Comparison of ENCODE assay signal across 21 cellular contexts in genomic region chr7:84122582-84123360, GRCh38.
DNase-seq lines count a peak whose midpoint lies in the region; ATAC-seq, FAIRE-seq and TF ChIP-seq lines count a peak whose summit lies in the region.
"Had no signal": no experiment of that assay in that cellular context is flagged by ENCODE, and none has a peak within 500 bp of the region (broad histone marks: within the 10 kb centered on the region; RNA-seq: fewer than 3 reads in every experiment).

No MANE protein-coding gene starts in this region.

- H3K23me2 ChIP-seq in H9 (ENCODE audit: insufficient read length, low read depth, low read length, poor library complexity, severe bottlenecking) (no peaks in the 10 kb centered on the region), H1 (ENCODE audit: low read depth, low read length) (no peaks in the 10 kb centered on the region)

- H3K23ac ChIP-seq in H9 (ENCODE audit: insufficient read length, low read depth, low read length) (no peak overlapping the region), H1 (ENCODE audit: insufficient read length) (no peak overlapping the region)

- peak overlapping the region; percentile 4 to 76 (median 13); a peak in 3 of 7 replicates for H3K27ac Mint-ChIP-seq in H9
- peak overlapping the region; percentile 62 for H3K27ac Mint-ChIP-seq in neural progenitor cell
- H3K27ac Mint-ChIP-seq: CD4-positive, alpha-beta T cell; T-helper 1 cell treated with Interleukin-12 subunit alpha and Interleukin-12 subunit beta and Interleukin-4 antibody, amounts not matched to agents 30 μg/mL and 1 μg/mL, for 36 hours had no signal

- no peak overlapping the region for H2AK5ac ChIP-seq in H9 (ENCODE audit: insufficient read length, low read length)
- H2AK5ac ChIP-seq in H1 (ENCODE audit: low read depth, low read length) = no peak overlapping the region

- H4K5ac ChIP-seq in H9 (ENCODE audit: insufficient read length, low read depth, low read length) (no peak overlapping the region), H1 (ENCODE audit: insufficient read length, low read depth, low read length) (peak overlapping the region; percentile 60)

- no peak overlapping the region for H2BK15ac ChIP-seq in H9 (ENCODE audit: low read depth, low read length)
- H2BK15ac ChIP-seq in H1 (ENCODE audit: low read length) = no peak overlapping the region

- no peak overlapping the region for H2BK20ac ChIP-seq in H9 (ENCODE audit: low read depth, low read length, poor library complexity, severe bottlenecking)
- no peak overlapping the region for H2BK20ac ChIP-seq in H1 (ENCODE audit: low read length)

- H3K9me3 Mint-ChIP-seq in H9 (peaks cover 2 to 3% of the 10 kb centered on the region in 2 experiments; a peak in 1 of 5 replicates), neural progenitor cell (peaks cover 5% of the 10 kb centered on the region)
- H3K9me3 Mint-ChIP-seq: CD4-positive, alpha-beta T cell; T-helper 1 cell treated with Interleukin-12 subunit alpha and Interleukin-12 subunit beta and Interleukin-4 antibody, amounts not matched to agents 30 μg/mL and 1 μg/mL, for 36 hours had no signal

- WGBS in H9 (ENCODE audit: extremely low coverage, insufficient read length, low lambda C conversion rate) = no CpG with 5 or more reads among the region's 4 CpGs
- WGBS in SK-N-SH (ENCODE audit: low lambda C conversion rate) = 77% methylated on average over 4 of the region's 4 CpGs
- 92% methylated on average over 4 of the region's 4 CpGs; no CpG with 5 or more reads in 1 of the 2 experiments for WGBS in H1 (ENCODE audit: extremely low coverage in 1 of 2, insufficient coverage in 1 of 2, insufficient read length in 1 of 2, insufficient replicate concordance in 2 of 2, low coverage in 1 of 2, low lambda C conversion rate in 2 of 2, missing lambda C conversion rate in 1 of 2), 2 experiments

- H3K27me3 ChIP-seq in H9 (ENCODE audit: insufficient read depth, low read length) (no peaks in the 10 kb centered on the region), SK-N-SH (ENCODE audit: insufficient read depth) (no peaks in the 10 kb centered on the region), H1 (replicated peaks in 1 of 4; ENCODE audit: control insufficient read depth in 3 of 4, extremely low read depth in 1 of 4, insufficient read depth in 3 of 4, low read length in 3 of 4) (no peaks in the 10 kb centered on the region), neural progenitor cell (no peaks in the 10 kb centered on the region), osteoblast (ENCODE audit: insufficient read depth, low read length) (no peaks in the 10 kb centered on the region)
- H3K27me3 ChIP-seq: SJCRH30 had no signal

- POLR2A ChIA-PET in SK-N-SH (lab: Yijun Ruan, JAX) (no interaction called here), H1 (lab: Charles Lee; ENCODE audit: partially characterized antibody) (interaction anchor here (0.6 to 0.8 kb wide), 2 partner anchors 73 to 253 kb away, joined by 3 read pairs; no protein-coding TSS in a partner anchor)

- H3K14ac ChIP-seq in H9 (ENCODE audit: insufficient read depth, low read length) (no peak overlapping the region), H1 (ENCODE audit: insufficient read length) (no peak overlapping the region)

- TF ChIP-seq CTCF in H9 (conservative IDR thresholded peaks at IDR 0.05) = no peak
- no peak for TF ChIP-seq CTCF in SK-N-SH (IDR thresholded peaks at IDR 0.05)
- no peak for TF ChIP-seq CTCF in H1 (IDR thresholded peaks at IDR 0.05; ENCODE audit: control extremely low read depth in 1 of 3, insufficient read depth in 1 of 3, low read depth in 1 of 3, low read length in 3 of 3)
- no peak for TF ChIP-seq CTCF in neural progenitor cell (IDR thresholded peaks at IDR 0.05)
- TF ChIP-seq CTCF in osteoblast (IDR thresholded peaks at IDR 0.05; ENCODE audit: extremely low read depth, low read depth, low read length) = no peak

- H3K9me3 ChIP-seq in H9 (ENCODE audit: control insufficient read depth, low read depth, low read length) (no peaks in the 10 kb centered on the region), SK-N-SH (no peaks in the 10 kb centered on the region; the same call in 1 of the 2 replicates), H1 (ENCODE audit: insufficient read depth in 2 of 2, low read depth in 1 of 2, low read length in 1 of 2) (no peaks in the 10 kb centered on the region), neural progenitor cell (ENCODE audit: low read depth) (no peaks in the 10 kb centered on the region), osteoblast (ENCODE audit: low read depth, low read length) (no peaks in the 10 kb centered on the region)
- H3K9me3 ChIP-seq: SJCRH30 had no signal

- H4K91ac ChIP-seq in H9 (ENCODE audit: insufficient read length, low read depth, low read length) = no peak overlapping the region
- H4K91ac ChIP-seq in H1 (replicated peaks; ENCODE audit: insufficient read length, low read length) = no peak overlapping the region

- H2BK120ac ChIP-seq in H9 (ENCODE audit: low read depth, low read length, poor library complexity, severe bottlenecking) (no peak overlapping the region), H1 (replicated peaks; ENCODE audit: low read depth, low read length) (no peak overlapping the region)

- no peak overlapping the region for H3K27ac ChIP-seq in H9 (ENCODE audit: insufficient read length, low read depth, low read length)
- peak overlapping the region in 1 of 2 experiments; percentile 62; a peak in 1 of 4 replicates for H3K27ac ChIP-seq in SK-N-SH (ENCODE audit: low read depth in 2 of 2, low read length in 1 of 2)
- H3K27ac ChIP-seq in H1 (ENCODE audit: low read depth, low read length) = no peak overlapping the region
- peak overlapping the region; percentile 48 for H3K27ac ChIP-seq in neural progenitor cell
- H3K27ac ChIP-seq in osteoblast (ENCODE audit: low read depth, low read length) = no peak overlapping the region

- H3F3A ChIP-seq in SK-N-SH (replicated peaks; ENCODE audit: insufficient read depth) = peaks cover 7% of the 10 kb centered on the region
- peaks cover 31% of the 10 kb centered on the region for H3F3A ChIP-seq in neural progenitor cell (ENCODE audit: low read depth)

- H3K4me1 ChIP-seq in H9 (ENCODE audit: insufficient read depth, low read length) (no peaks in the 10 kb centered on the region), SK-N-SH (ENCODE audit: control insufficient read depth in 1 of 2, insufficient read depth in 2 of 2, low read depth in 1 of 2, low read length in 1 of 2) (peaks cover 0 to 14% of the 10 kb centered on the region in 2 experiments; a peak in 2 of 4 replicates), H1 (replicated peaks in 1 of 4; ENCODE audit: control insufficient read depth in 3 of 4, insufficient read depth in 4 of 4, low read length in 3 of 4) (peaks cover 0 to 14% (median 4%) of the 10 kb centered on the region in 4 experiments; a peak in 3 of 7 replicates), neural progenitor cell (peaks cover 40% of the 10 kb centered on the region), osteoblast (ENCODE audit: insufficient read depth, low read length) (peaks cover 3% of the 10 kb centered on the region)

- H4K8ac ChIP-seq in H9 (replicated peaks; ENCODE audit: insufficient read length, low read depth, low read length) = no peak overlapping the region
- H4K8ac ChIP-seq in H1 (ENCODE audit: extremely low read depth, insufficient read depth, low read length) = no peak overlapping the region

- H3K36me3 ChIP-seq in SK-N-SH (replicated peaks in 1 of 2; ENCODE audit: control insufficient read depth in 1 of 2, insufficient read depth in 2 of 2, low read length in 1 of 2) (peaks cover 0 to 6% of the 10 kb centered on the region in 2 experiments), H1 (ENCODE audit: control insufficient read depth in 2 of 4, insufficient read depth in 4 of 4, low read length in 3 of 4) (no peaks in the 10 kb centered on the region; a peak in 1 of 8 replicates), neural progenitor cell (peaks cover 10% of the 10 kb centered on the region), osteoblast (ENCODE audit: insufficient read depth, low read length) (no peaks in the 10 kb centered on the region)
- H3K36me3 ChIP-seq: SJCRH30 had no signal

- ATAC-seq in HG02571 (IDR thresholded peaks at IDR 0.05; ENCODE audit: unreplicated experiment) (no peak), GM21528 (IDR thresholded peaks at IDR 0.05; ENCODE audit: low FRiP score, unreplicated experiment) (no peak)

- H3K9me2 ChIP-seq in SK-N-SH = no peaks in the 10 kb centered on the region

- H3K18ac ChIP-seq in H9 (ENCODE audit: insufficient read length, low read depth, low read length) = no peak overlapping the region
- no peak overlapping the region for H3K18ac ChIP-seq in H1 (ENCODE audit: extremely low read depth, low read length)

- H3K79me1 ChIP-seq in H9 (ENCODE audit: insufficient read depth, low read depth, low read length, poor library complexity, severe bottlenecking) = no peaks in the 10 kb centered on the region
- H3K79me1 ChIP-seq in H1 (ENCODE audit: low read depth, low read length) = no peaks in the 10 kb centered on the region

- H3K36me3 Mint-ChIP-seq in H9 (ENCODE audit: insufficient read depth in 1 of 3, low read depth in 3 of 3) (peaks cover 4 to 12% (median 5%) of the 10 kb centered on the region in 3 experiments; a peak in 6 of 7 replicates), neural progenitor cell (peaks cover 9% of the 10 kb centered on the region)

- no peak for TF ChIP-seq RAD21 in SK-N-SH (IDR thresholded peaks at IDR 0.05; ENCODE audit: low read length)
- no peak for TF ChIP-seq RAD21 in H1 (IDR thresholded peaks at IDR 0.05 in 1 of 2, conservative IDR thresholded peaks at IDR 0.05 in 1 of 2; ENCODE audit: low read depth in 2 of 2, low read length in 2 of 2)

- H3K79me2 ChIP-seq in H9 (ENCODE audit: insufficient read depth, low read length) = no peaks in the 10 kb centered on the region
- H3K79me2 ChIP-seq in SK-N-SH (ENCODE audit: insufficient read depth) = no peaks in the 10 kb centered on the region
- no peaks in the 10 kb centered on the region for H3K79me2 ChIP-seq in H1 (ENCODE audit: control insufficient read depth in 1 of 2, insufficient read depth in 2 of 2, low read length in 2 of 2)
- peaks cover 40% of the 10 kb centered on the region for H3K79me2 ChIP-seq in neural progenitor cell (ENCODE audit: low read depth)
- H3K79me2 ChIP-seq in osteoblast (ENCODE audit: insufficient read depth, low read length) = no peaks in the 10 kb centered on the region

- no peak for TF ChIP-seq EP300 in SK-N-SH (IDR thresholded peaks at IDR 0.05; ENCODE audit: borderline replicate concordance in 1 of 2, low read depth in 1 of 2, low read length in 1 of 2)
- no peak for TF ChIP-seq EP300 in H1 (IDR thresholded peaks at IDR 0.05; ENCODE audit: borderline replicate concordance in 1 of 2, low read depth in 2 of 2, low read length in 2 of 2)

- H3K4me3 Mint-ChIP-seq in H9 = no peak overlapping the region
- H3K4me3 Mint-ChIP-seq in neural progenitor cell = no peak overlapping the region
- H3K4me3 Mint-ChIP-seq: CD4-positive, alpha-beta T cell; T-helper 1 cell treated with Interleukin-12 subunit alpha and Interleukin-12 subunit beta and Interleukin-4 antibody, amounts not matched to agents 30 μg/mL and 1 μg/mL, for 36 hours had no signal

- H3K4me3 ChIP-seq in SK-N-SH (ENCODE audit: low read depth in 2 of 2, low read length in 1 of 2) (no peak overlapping the region), H1 (ENCODE audit: extremely low read depth in 1 of 4, insufficient read depth in 2 of 4, low read depth in 3 of 4, low read length in 4 of 4) (no peak overlapping the region), neural progenitor cell (no peak overlapping the region), osteoblast (ENCODE audit: insufficient read depth, low read length) (no peak overlapping the region)

- H3K4me2 ChIP-seq in H9 (ENCODE audit: insufficient read depth, insufficient read length, low read length) = no peak overlapping the region
- H3K4me2 ChIP-seq in SK-N-SH = no peak overlapping the region
- H3K4me2 ChIP-seq in H1 (ENCODE audit: insufficient read depth in 1 of 2, low read depth in 2 of 2, low read length in 2 of 2) = 0 out of 4 replicates have a peak overlapping the region, but pooled peaks of 1 of the 2 experiments have one; percentile 26
- H3K4me2 ChIP-seq in neural progenitor cell = peak overlapping the region; percentile 36
- no peak overlapping the region for H3K4me2 ChIP-seq in osteoblast (ENCODE audit: insufficient read depth, low read length)

- DNase-seq in H9 (no peak), SK-N-SH (no peak), H1 (ENCODE audit: low read depth in 1 of 2, low spot score in 2 of 2) (no peak), neural progenitor cell (ENCODE audit: low spot score) (no peak), osteoblast (ENCODE audit: insufficient read length, low spot score, missing footprints) (no peak), SHP77 (lab: John Stamatoyannopoulos, UW) (no peak)
- DNase-seq: CD4-positive, alpha-beta T cell; COR-L47; DMS79 treated with DMSO at 0.1 percent for 48 hours; H7; Kasumi-1; NCI-H1694; NCI-H2081; NCI-H2171 treated with DMSO at 0.1 percent for 48 hours; NCI-H446 treated with DMSO at 0.1 percent for 48 hours; NCI-H774; NK-92 treated with Interleukin-12 subunit alpha and Interleukin-12 subunit beta, amount 100 ng/mL, for 24 hours; SJCRH30 had no signal

- no peak overlapping the region for H3K9ac ChIP-seq in H9 (ENCODE audit: extremely low read depth, insufficient read length, low read length)
- no peak overlapping the region for H3K9ac ChIP-seq in SK-N-SH
- H3K9ac ChIP-seq in H1 (replicated peaks in 1 of 4; ENCODE audit: extremely low read depth in 1 of 4, low read depth in 3 of 4, low read length in 3 of 4) = no peak overlapping the region
- H3K9ac ChIP-seq in neural progenitor cell = no peak overlapping the region

- H3K27me3 Mint-ChIP-seq in H9 (ENCODE audit: low read depth) (no peaks in the 10 kb centered on the region), neural progenitor cell (ENCODE audit: insufficient read depth, low read depth) (no peaks in the 10 kb centered on the region)
- H3K27me3 Mint-ChIP-seq: CD4-positive, alpha-beta T cell had no signal

- H3K4ac ChIP-seq in H9 (ENCODE audit: low read depth, low read length) = no peak overlapping the region
- no peak overlapping the region for H3K4ac ChIP-seq in H1 (replicated peaks; ENCODE audit: insufficient read length, low read depth, low read length)

- CTCF ChIA-PET in SK-N-SH (lab: Yijun Ruan, JAX) = interaction anchor here (0.6 to 1.4 kb wide), 4 partner anchors 9 to 147 kb away, joined by 3 read pairs; no protein-coding TSS in a partner anchor
- CTCF ChIA-PET in H1 (lab: Charles Lee; ENCODE audit: partially characterized antibody) = no interaction called here

- H2BK5ac ChIP-seq in H9 (ENCODE audit: insufficient read length, low read length) (no peak overlapping the region), H1 (ENCODE audit: low read depth, low read length) (no peak overlapping the region)

- TF ChIP-seq POLR2A in H1 (IDR thresholded peaks at IDR 0.05; ENCODE audit: control extremely low read depth in 1 of 2, low read depth in 2 of 2, low read length in 2 of 2) = no peak

- H3T11ph ChIP-seq in H9 (ENCODE audit: low read length) = no peak overlapping the region

- peaks cover 28 to 38% of the 10 kb centered on the region in 2 experiments for H3K4me1 Mint-ChIP-seq in H9
- peaks cover 14% of the 10 kb centered on the region for H3K4me1 Mint-ChIP-seq in neural progenitor cell

- H3K56ac ChIP-seq in H9 (ENCODE audit: insufficient read length, low read depth, low read length) = no peak overlapping the region
- no peak overlapping the region for H3K56ac ChIP-seq in H1 (replicated peaks; ENCODE audit: insufficient read length, low read depth, low read length)

- FAIRE-seq in H1 (lab: Jason Lieb, UNC) = peak; percentile 19

- H2AFZ ChIP-seq in H9 (ENCODE audit: low read length) (no peak overlapping the region), SK-N-SH (ENCODE audit: low read depth) (no peak overlapping the region), H1 (ENCODE audit: low read length) (no peak overlapping the region), neural progenitor cell (replicated peaks) (no peak overlapping the region), osteoblast (ENCODE audit: low read length) (no peak overlapping the region)

- no peaks in the 10 kb centered on the region for H4K20me1 ChIP-seq in H9 (ENCODE audit: control insufficient read depth, insufficient read depth, insufficient read length)
- no peaks in the 10 kb centered on the region for H4K20me1 ChIP-seq in SK-N-SH (ENCODE audit: insufficient read depth)
- H4K20me1 ChIP-seq in H1 (replicated peaks in 1 of 2; ENCODE audit: control insufficient read depth in 1 of 2, insufficient read depth in 2 of 2, low read length in 2 of 2) = no peaks in the 10 kb centered on the region
- H4K20me1 ChIP-seq in neural progenitor cell (ENCODE audit: low read depth) = peaks cover 11% of the 10 kb centered on the region
- H4K20me1 ChIP-seq in osteoblast (ENCODE audit: insufficient read depth, low read length) = no peaks in the 10 kb centered on the region

- H2BK12ac ChIP-seq in H9 (ENCODE audit: insufficient read length, low read depth, low read length) (no peak overlapping the region), H1 (ENCODE audit: low read depth, low read length) (no peak overlapping the region)
